ENCODE assay signal across 21 cellular contexts in the genomic region with DNA sequence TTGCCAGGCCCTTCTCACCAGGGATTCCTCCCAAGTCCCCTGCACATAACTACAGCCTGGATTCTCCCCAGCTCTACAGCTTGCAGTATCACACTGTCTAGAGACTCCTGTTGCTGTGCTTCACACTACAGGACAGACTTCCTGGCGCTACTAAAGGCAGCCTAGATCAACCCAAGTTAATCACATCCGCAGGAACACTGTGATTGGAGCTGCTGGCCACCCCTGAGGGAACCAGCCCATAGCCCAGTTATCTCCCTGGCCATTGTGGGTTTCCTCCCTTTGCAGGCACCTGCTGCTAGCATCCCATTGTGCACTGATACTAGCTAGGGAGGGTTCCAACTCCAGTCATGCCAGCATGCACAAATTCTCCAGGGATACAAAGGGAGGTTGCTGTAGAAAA.
"Had no signal": no experiment of that assay in that cellular context is flagged by ENCODE, and none has a peak within 500 bp of the region (broad histone marks: within the 10 kb centered on the region; RNA-seq: fewer than 3 reads in every experiment).

No MANE protein-coding gene starts in this region.

- H3K36me3 ChIP-seq: sigmoid colon had no signal

- H3K27ac ChIP-seq: left lung, sigmoid colon had no signal

- H3K4me3 ChIP-seq: left lung, lung, sigmoid colon, smooth muscle cell had no signal

- H3K27me3 ChIP-seq: left lung, sigmoid colon had no signal

- H3K4me1 ChIP-seq: sigmoid colon had no signal

- ATAC-seq: esophagus mucosa; left lung; stimulated activated naive B cell treated with anti-CD40 and anti-IgM and Interleukin-4, amounts not matched to agents 10 μg/mL and 1 μg/mL and 100 μg/mL, for 72 hours had no signal

- H3K4me2 ChIP-seq: smooth muscle cell had no signal

- DNase-seq: activated B cell treated with CpG ODN at 0.5 μM for 24 hours; activated CD4-positive, alpha-beta memory T cell treated with anti-CD3 and anti-CD28 coated beads for 36 hours; activated CD4-positive, alpha-beta T cell treated with anti-CD3 and anti-CD28 coated beads for 4 hours; activated effector memory CD4-positive, alpha-beta T cell treated with anti-CD3 and anti-CD28 coated beads, Interleukin-2, amount 50 U/mL, for 16 hours; activated naive CD4-positive, alpha-beta T cell treated with anti-CD3 and anti-CD28 coated beads, Interleukin-2, amount 10 ng/mL, durations not matched to agents 7 days and 5 days; amygdala; cortex of kidney; effector CD8-positive, alpha-beta T cell; foreskin melanocyte; immature natural killer cell; left lung; occipital lobe; sigmoid colon; stimulated activated CD4-positive, alpha-beta T cell treated with anti-CD3 and anti-CD28 coated beads, Interleukin-15, amount 100 ng/mL, for 24 hours; stimulated activated CD8-positive, alpha-beta memory T cell treated with anti-CD3 and anti-CD28 coated beads, Interleukin-4, amount 100 ng/mL, for 48 hours; stimulated activated naive B cell treated with anti-CD40 and anti-IgM and Interleukin-4, amounts not matched to agents 10 μg/mL and 1 μg/mL and 100 μg/mL, for 72 hours; T-helper 1 cell; T1000 had no signal

- H3K9me3 ChIP-seq: left lung, sigmoid colon had no signal
